In genomic region chr6:3053231-3053508, GRCh38 we compare ENCODE assay signal across 1 cellular context.
TF ChIP-seq lines count a peak whose summit lies in the region.

No MANE protein-coding gene starts in this region.

TF ChIP-seq in HepG2, 621 proteins besides CTCF, POLR2A, EP300 and RAD21 (continued from another document and continues in another):
- TF ChIP-seq ZNF275 (CRISPR knock-in tag; IDR thresholded peaks at IDR 0.05; ENCODE audit: borderline replicate concordance) = no peak
- TF ChIP-seq RARG (CRISPR knock-in tag; IDR thresholded peaks at IDR 0.05; ENCODE audit: low read depth) = no peak
- TF ChIP-seq ZNF629 (CRISPR knock-in tag; conservative IDR thresholded peaks at IDR 0.05) = no peak
- TF ChIP-seq SP4 (CRISPR knock-in tag; IDR thresholded peaks at IDR 0.05) = no peak
- 0 out of 2 replicates have a peak, but pooled peaks have one; percentile 5 for TF ChIP-seq ZHX2 (IDR thresholded peaks at IDR 0.05; ENCODE audit: low read depth)
- no peak for TF ChIP-seq ZHX2 (CRISPR knock-in tag; IDR thresholded peaks at IDR 0.05; ENCODE audit: borderline replicate concordance)
- TF ChIP-seq SPEN (CRISPR knock-in tag; IDR thresholded peaks at IDR 0.05; ENCODE audit: low read depth) = no peak
- no peak for TF ChIP-seq ZNF740 (CRISPR knock-in tag; IDR thresholded peaks at IDR 0.05)
- TF ChIP-seq ZNF17 (CRISPR knock-in tag; IDR thresholded peaks at IDR 0.05) = no peak
- TF ChIP-seq TRIM22 (IDR thresholded peaks at IDR 0.05) = no peak
- TF ChIP-seq ZNF563 (CRISPR knock-in tag; IDR thresholded peaks at IDR 0.05) = no peak
- peak; percentile 13; the same call in 1 of the 2 replicates for TF ChIP-seq ESRRA (CRISPR knock-in tag; IDR thresholded peaks at IDR 0.05; ENCODE audit: low read depth)
- TF ChIP-seq CSRNP1 (CRISPR knock-in tag; IDR thresholded peaks at IDR 0.05) = no peak
- no peak for TF ChIP-seq PHF21A (CRISPR knock-in tag; IDR thresholded peaks at IDR 0.05)
- TF ChIP-seq ZFP90 (CRISPR knock-in tag; IDR thresholded peaks at IDR 0.05; ENCODE audit: borderline replicate concordance) = no peak
- no peak for TF ChIP-seq ZNF850 (CRISPR knock-in tag; conservative IDR thresholded peaks at IDR 0.05)
- TF ChIP-seq PHF8 (CRISPR knock-in tag; IDR thresholded peaks at IDR 0.05) = no peak
- TF ChIP-seq MED8 (CRISPR knock-in tag; IDR thresholded peaks at IDR 0.05; ENCODE audit: insufficient replicate concordance) = no peak
- no peak for TF ChIP-seq HINFP (CRISPR knock-in tag; IDR thresholded peaks at IDR 0.05; ENCODE audit: low read depth)
- no peak for TF ChIP-seq JUNB (CRISPR knock-in tag; IDR thresholded peaks at IDR 0.05; ENCODE audit: borderline replicate concordance)
- TF ChIP-seq ZNF205 (CRISPR knock-in tag; IDR thresholded peaks at IDR 0.05) = no peak
- no peak for TF ChIP-seq RBM39 (IDR thresholded peaks at IDR 0.05; ENCODE audit: low read depth, low read length, poor library complexity, severe bottlenecking)
- no peak for TF ChIP-seq RAD51 (IDR thresholded peaks at IDR 0.05; ENCODE audit: borderline replicate concordance)
- TF ChIP-seq SIX4 (CRISPR knock-in tag; IDR thresholded peaks at IDR 0.05) = no peak
- no peak for TF ChIP-seq KAT7 (CRISPR knock-in tag; IDR thresholded peaks at IDR 0.05; ENCODE audit: borderline replicate concordance)
- TF ChIP-seq MAX (IDR thresholded peaks at IDR 0.05) = no peak
- TF ChIP-seq DNMT3B (CRISPR knock-in tag; conservative IDR thresholded peaks at IDR 0.05) = no peak; the same call in 1 of the 2 replicates
- TF ChIP-seq ETV5 (CRISPR knock-in tag; IDR thresholded peaks at IDR 0.05; ENCODE audit: borderline replicate concordance) = peak; percentile 67; the same call in 1 of the 2 replicates
- TF ChIP-seq GZF1 (CRISPR knock-in tag; IDR thresholded peaks at IDR 0.05) = no peak
- no peak for TF ChIP-seq ZFP1 (CRISPR knock-in tag; IDR thresholded peaks at IDR 0.05)
- no peak for TF ChIP-seq ZNF790 (CRISPR knock-in tag; IDR thresholded peaks at IDR 0.05; ENCODE audit: borderline replicate concordance)
- TF ChIP-seq ZBTB8A (CRISPR knock-in tag; IDR thresholded peaks at IDR 0.05; ENCODE audit: borderline replicate concordance, low read depth) = no peak
- no peak for TF ChIP-seq GATAD1 (CRISPR knock-in tag; IDR thresholded peaks at IDR 0.05)
- no peak for TF ChIP-seq ZNF24 (IDR thresholded peaks at IDR 0.05)
- TF ChIP-seq RXRB (CRISPR knock-in tag; IDR thresholded peaks at IDR 0.05; ENCODE audit: borderline replicate concordance) = no peak
- TF ChIP-seq ZNF143 (CRISPR knock-in tag; IDR thresholded peaks at IDR 0.05) = no peak
- TF ChIP-seq ZSCAN20 (CRISPR knock-in tag; IDR thresholded peaks at IDR 0.05; ENCODE audit: borderline replicate concordance) = no peak
- no peak for TF ChIP-seq RBM22 (optimal IDR thresholded peaks at IDR 0.05; ENCODE audit: low read length)
- no peak for TF ChIP-seq ZEB1 (IDR thresholded peaks at IDR 0.05; ENCODE audit: insufficient replicate concordance, low read depth)
- no peak for TF ChIP-seq ZMYM2 (CRISPR knock-in tag; IDR thresholded peaks at IDR 0.05)
- no peak; the same call in 1 of the 2 replicates for TF ChIP-seq ARID3A (IDR thresholded peaks at IDR 0.05; ENCODE audit: low read depth, low read length)
- TF ChIP-seq ZNF20 (CRISPR knock-in tag; IDR thresholded peaks at IDR 0.05) = no peak
- TF ChIP-seq IRF2 (CRISPR knock-in tag; IDR thresholded peaks at IDR 0.05) = no peak
- no peak for TF ChIP-seq CBX2 (IDR thresholded peaks at IDR 0.05; ENCODE audit: low read depth, low read length)
- no peak for TF ChIP-seq CBX2 (CRISPR knock-in tag; IDR thresholded peaks at IDR 0.05; ENCODE audit: low read depth)
- TF ChIP-seq SMARCC2 (IDR thresholded peaks at IDR 0.05) = no peak
- TF ChIP-seq ZNF441 (CRISPR knock-in tag; IDR thresholded peaks at IDR 0.05; ENCODE audit: borderline replicate concordance) = no peak
- TF ChIP-seq ZNF713 (CRISPR knock-in tag; IDR thresholded peaks at IDR 0.05) = no peak
- TF ChIP-seq SRSF4 (IDR thresholded peaks at IDR 0.05; ENCODE audit: low read depth, low read length, poor library complexity, severe bottlenecking) = no peak
- TF ChIP-seq ZNF546 (CRISPR knock-in tag; conservative IDR thresholded peaks at IDR 0.05) = no peak
- TF ChIP-seq RCOR2 (CRISPR knock-in tag; IDR thresholded peaks at IDR 0.05) = no peak
- no peak for TF ChIP-seq ZKSCAN5 (CRISPR knock-in tag; IDR thresholded peaks at IDR 0.05)
- TF ChIP-seq SNRNP70 (IDR thresholded peaks at IDR 0.05; ENCODE audit: low read depth, low read length) = no peak
- no peak for TF ChIP-seq ZNF746 (CRISPR knock-in tag; IDR thresholded peaks at IDR 0.05)
- no peak for TF ChIP-seq EED (CRISPR knock-in tag; IDR thresholded peaks at IDR 0.05)
- no peak; the same call in 1 of the 2 replicates for TF ChIP-seq ZNF264 (CRISPR knock-in tag; IDR thresholded peaks at IDR 0.05)
- no peak for TF ChIP-seq ZNF800 (CRISPR knock-in tag; IDR thresholded peaks at IDR 0.05)
- TF ChIP-seq HMGA1 (CRISPR knock-in tag; conservative IDR thresholded peaks at IDR 0.05) = no peak
- no peak for TF ChIP-seq CERS6 (CRISPR knock-in tag; IDR thresholded peaks at IDR 0.05)
- no peak for TF ChIP-seq THAP11 (CRISPR knock-in tag; IDR thresholded peaks at IDR 0.05)
- no peak for TF ChIP-seq SIN3B (IDR thresholded peaks at IDR 0.05; ENCODE audit: low read length)
